In the genomic region with DNA sequence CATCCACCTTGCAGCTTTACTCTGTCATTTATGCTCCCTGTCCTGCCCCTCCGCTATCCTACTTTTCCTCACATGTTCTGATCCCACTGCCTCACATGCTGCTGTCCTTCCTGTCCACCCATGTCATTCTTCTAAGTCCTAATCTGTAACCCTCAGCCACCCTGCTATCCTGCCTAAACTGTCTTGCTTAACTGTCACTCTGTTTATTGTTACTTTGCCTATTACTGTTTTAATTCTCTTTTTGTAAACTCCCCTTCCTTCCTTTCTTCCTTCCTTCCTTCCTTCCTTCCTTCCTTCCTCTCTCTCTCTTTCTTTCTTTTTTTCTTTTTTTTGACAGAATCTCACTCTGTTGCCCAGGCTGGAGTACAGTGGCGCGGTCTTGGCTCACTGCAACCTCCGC, we compare ENCODE assay signal across 10 cellular contexts. TPM values are rescaled to one million over a fixed set of nuclear protein-coding genes. Genes with fewer than 3 reads are reported as not detected.
DNase-seq lines count a peak whose midpoint lies in the region; ATAC-seq, FAIRE-seq and TF ChIP-seq lines count a peak whose summit lies in the region.
"Had no signal": no experiment of that assay in that cellular context is flagged by ENCODE, and none has a peak within 500 bp of the region (broad histone marks: within the 10 kb centered on the region; RNA-seq: fewer than 3 reads in every experiment).

No MANE protein-coding gene starts in this region.

- FAIRE-seq in HTR-8/SVneo (lab: Jason Lieb, UNC) = no peak
- FAIRE-seq: endothelial cell of umbilical vein had no signal

- H3K9me3 ChIP-seq in esophagus squamous epithelium (no peaks in the 10 kb centered on the region), body of pancreas (no peaks in the 10 kb centered on the region)

- H3K4me1 ChIP-seq in esophagus squamous epithelium (peaks cover 7 to 71% (median 37%) of the 10 kb centered on the region in 3 donors), body of pancreas (peaks cover 19% of the 10 kb centered on the region)

- H3K4me1 Mint-ChIP-seq in Calu3 (ENCODE audit: low read depth, unreplicated experiment) (peaks cover 41% of the 10 kb centered on the region), memory B cell (peaks cover 41% of the 10 kb centered on the region)
- H3K4me1 Mint-ChIP-seq in activated CD8-positive, alpha-beta T cell treated with anti-CD3 and anti-CD28 coated beads, Interleukin-2, amount 10 ng/mL, durations not matched to agents 7 days and 5 days (ENCODE audit: low read depth) = peaks cover 50% of the 10 kb centered on the region

- DNase-seq in Calu3 (no peak), memory B cell (ENCODE audit: low spot score in 2 of 2) (no peak), esophagus squamous epithelium (lab: John Stamatoyannopoulos, UW) (no peak), body of pancreas (no peak), MV-4-11 (lab: John Stamatoyannopoulos, UW) (no peak), HTR-8/SVneo (ENCODE audit: insufficient read length, low spot score) (no peak)
- DNase-seq in activated CD8-positive, alpha-beta T cell treated with anti-CD3 and anti-CD28 coated beads, Interleukin-2, amount 10 ng/mL, durations not matched to agents 7 days and 5 days = no peak
- DNase-seq: NCI-H2081 had no signal

- H3K27me3 ChIP-seq in esophagus squamous epithelium (no peaks in the 10 kb centered on the region), body of pancreas (no peaks in the 10 kb centered on the region)

- CTCF ChIA-PET in Calu3 (lab: Charles Lee) = interaction anchor here (1.4 kb wide), 1 partner anchor 64 kb away, joined by 3 read pairs; no protein-coding TSS in a partner anchor
- CTCF ChIA-PET in activated CD8-positive, alpha-beta T cell treated with anti-CD3 and anti-CD28 coated beads, Interleukin-2, amount 10 ng/mL, durations not matched to agents 7 days and 5 days (lab: Charles Lee) = interaction anchor here (0.9 to 2.2 kb wide), 4 partner anchors 9 to 45 kb away, joined by 3 to 8 read pairs (median 4); a partner anchor contains a TSS

- BruUV-seq in Calu3 (replicated peaks; lab: Mats Ljungman, UMichigan) = no TSS peak

- TF ChIP-seq POLR2A in esophagus squamous epithelium (IDR thresholded peaks at IDR 0.05) (no peak), body of pancreas (IDR thresholded peaks at IDR 0.05) (no peak)

- H3K9me3 Mint-ChIP-seq in Calu3 (ENCODE audit: low read depth, unreplicated experiment) (no peaks in the 10 kb centered on the region), memory B cell (no peaks in the 10 kb centered on the region)
- H3K9me3 Mint-ChIP-seq in activated CD8-positive, alpha-beta T cell treated with anti-CD3 and anti-CD28 coated beads, Interleukin-2, amount 10 ng/mL, durations not matched to agents 7 days and 5 days (ENCODE audit: insufficient read depth) = no peaks in the 10 kb centered on the region

- POLR2A ChIA-PET in activated CD8-positive, alpha-beta T cell treated with anti-CD3 and anti-CD28 coated beads, Interleukin-2, amount 10 ng/mL, durations not matched to agents 7 days and 5 days (lab: Charles Lee) = interaction anchor here (1.6 to 1.9 kb wide), 2 partner anchors 10 to 41 kb away, joined by 5 to 7 read pairs; no protein-coding TSS in a partner anchor

- TF ChIP-seq CTCF in 22Rv1 (IDR thresholded peaks at IDR 0.05) = no peak
- no peak for TF ChIP-seq CTCF in Calu3 (IDR thresholded peaks at IDR 0.05; ENCODE audit: unreplicated experiment)
- TF ChIP-seq CTCF in esophagus squamous epithelium (IDR thresholded peaks at IDR 0.05) = no peak
- TF ChIP-seq CTCF in body of pancreas (IDR thresholded peaks at IDR 0.05) = no peak

- intact Hi-C loops in Calu3 (cut with micrococcal nuclease; ENCODE audit: unreplicated experiment) (no loop called here), esophagus squamous epithelium (cut with DNase I) (no loop called here), body of pancreas (cut with DNase I) (no loop called here)

- no peak for ATAC-seq in activated CD8-positive, alpha-beta T cell treated with anti-CD3 and anti-CD28 coated beads, Interleukin-2, amount 10 ng/mL, durations not matched to agents 7 days and 5 days
- ATAC-seq in memory B cell (ENCODE audit: low read depth) (no peak), body of pancreas (no peak)

- H3K27ac Mint-ChIP-seq in Calu3 (ENCODE audit: unreplicated experiment) = peak overlapping the region; percentile 9
- peak overlapping the region; percentile 90 for H3K27ac Mint-ChIP-seq in activated CD8-positive, alpha-beta T cell treated with anti-CD3 and anti-CD28 coated beads, Interleukin-2, amount 10 ng/mL, durations not matched to agents 7 days and 5 days
- peak overlapping the region; percentile 94 for H3K27ac Mint-ChIP-seq in memory B cell

- H3K27ac ChIP-seq in 22Rv1 (peak overlapping the region; percentile 70; the same call in 1 of the 2 replicates), esophagus squamous epithelium (no peak overlapping the region), body of pancreas (no peak overlapping the region)

- H3K4me3 Mint-ChIP-seq in Calu3 (ENCODE audit: low read depth, unreplicated experiment) (peak overlapping the region; percentile 77), memory B cell (peak overlapping the region; percentile 99)
- H3K4me3 Mint-ChIP-seq in activated CD8-positive, alpha-beta T cell treated with anti-CD3 and anti-CD28 coated beads, Interleukin-2, amount 10 ng/mL, durations not matched to agents 7 days and 5 days = peak overlapping the region; percentile 94

- H3K36me3 Mint-ChIP-seq in Calu3 (ENCODE audit: insufficient read depth, unreplicated experiment) (peaks cover 52% of the 10 kb centered on the region), memory B cell (peaks cover 24% of the 10 kb centered on the region)
- H3K36me3 Mint-ChIP-seq in activated CD8-positive, alpha-beta T cell treated with anti-CD3 and anti-CD28 coated beads, Interleukin-2, amount 10 ng/mL, durations not matched to agents 7 days and 5 days (ENCODE audit: low read depth) = peaks cover 47% of the 10 kb centered on the region

- H3K4me3 ChIP-seq in esophagus squamous epithelium = no peak overlapping the region
- H3K4me3 ChIP-seq in body of pancreas = no peak overlapping the region

- no peaks in the 10 kb centered on the region for H3K27me3 Mint-ChIP-seq in Calu3 (ENCODE audit: unreplicated experiment)
- no peaks in the 10 kb centered on the region for H3K27me3 Mint-ChIP-seq in activated CD8-positive, alpha-beta T cell treated with anti-CD3 and anti-CD28 coated beads, Interleukin-2, amount 10 ng/mL, durations not matched to agents 7 days and 5 days (ENCODE audit: low read depth)
- no peaks in the 10 kb centered on the region for H3K27me3 Mint-ChIP-seq in memory B cell

- peaks cover 8 to 67% (median 19%) of the 10 kb centered on the region in 3 donors for H3K36me3 ChIP-seq in esophagus squamous epithelium
- peaks cover 4 to 8% of the 10 kb centered on the region in 2 donors for H3K36me3 ChIP-seq in body of pancreas (replicated peaks in 1 of 2; ENCODE audit: insufficient read depth in 1 of 2, low read depth in 2 of 2)

- 98 to 99% methylated on average over 4 of the region's 4 CpGs for whole genome bisulfite sequencing in esophagus squamous epithelium, 2 donors
- WGBS in body of pancreas, 2 donors = 96% methylated on average over 4 of the region's 4 CpGs

RNA-seq across cellular contexts. Expression of a gene that starts 1.4 kb away (rescaled TPM):
- total RNA-seq in Calu3 (2022) (73.1 and 82.8 TPM in 2 replicates), esophagus squamous epithelium (10 to 100 TPM; 26.2 to 50.9 (median 32.5) TPM), body of pancreas (10 to 100 TPM; 34.8 to 84.4 TPM)
- total RNA-seq in activated CD8-positive, alpha-beta T cell treated with anti-CD3 and anti-CD28 coated beads, Interleukin-2, amount 10 ng/mL, durations not matched to agents 7 days and 5 days = 10 to 100 TPM; 50.0 to 51.2 TPM

RNA-seq across cellular contexts. Expression of a gene that starts 12.4 kb away (rescaled TPM):
- total RNA-seq in Calu3 (2022) = 43.4 and 48.0 TPM in 2 replicates
- total RNA-seq in activated CD8-positive, alpha-beta T cell treated with anti-CD3 and anti-CD28 coated beads, Interleukin-2, amount 10 ng/mL, durations not matched to agents 7 days and 5 days = 10 to 100 TPM; 41.4 to 43.8 TPM
- total RNA-seq in esophagus squamous epithelium = 10 to 100 TPM; 22.0 to 38.9 (median 35.3) TPM
- total RNA-seq in body of pancreas = 10 to 100 TPM; 12.7 to 30.7 TPM

RNA-seq across cellular contexts. Expression of a gene that starts 45.8 kb away (rescaled TPM):
- 82.6 and 86.8 TPM in 2 replicates for total RNA-seq in Calu3 (2022)
- 10 to 100 TPM; 42.5 to 47.2 TPM for total RNA-seq in activated CD8-positive, alpha-beta T cell treated with anti-CD3 and anti-CD28 coated beads, Interleukin-2, amount 10 ng/mL, durations not matched to agents 7 days and 5 days
- 100 to 1,000 TPM in 1 of 4 donors, 10 to 100 TPM in 3; 57.7 to 101 (median 81.5) TPM for total RNA-seq in esophagus squamous epithelium
- 100 to 1,000 TPM in 1 of 2 donors, 10 to 100 TPM in 1; 94.2 to 119 TPM for total RNA-seq in body of pancreas

RNA-seq across cellular contexts. Expression of a gene that starts 59.8 kb away (rescaled TPM):
- 0.17 and 0.29 TPM in 2 replicates for total RNA-seq in Calu3 (2022)
- not detected for total RNA-seq in activated CD8-positive, alpha-beta T cell treated with anti-CD3 and anti-CD28 coated beads, Interleukin-2, amount 10 ng/mL, durations not matched to agents 7 days and 5 days
- under 1 TPM in 1 of 4 donors, not detected in 3; 0.13 TPM for total RNA-seq in esophagus squamous epithelium
- under 1 TPM; 0.26 to 0.33 TPM for total RNA-seq in body of pancreas
- total RNA-seq: endothelial cell of umbilical vein had no signal

Comparison
In these comparisons a context has a peak if more than half of its experiments do, and no peak if none do; other contexts are left out.
1. H3K27ac Mint-ChIP-seq: peak in every context shown above with its lines; median percentile 94 in memory B cell; 90 in activated CD8-positive, alpha-beta T cell treated with anti-CD3 and anti-CD28 coated beads, Interleukin-2, amount 10 ng/mL, durations not matched to agents 7 days and 5 days; 9 in Calu3.